ENCODE assay signal across 1 cellular context in genomic region chr2:26724004-26724750, GRCh38.
A peak's percentile ranks its signal among the peaks of the same experiment; 100 is the strongest.
TF ChIP-seq lines count a peak whose summit lies in the region.

No MANE protein-coding gene starts in this region.

TF ChIP-seq in HepG2, 621 proteins besides CTCF, POLR2A, EP300 and RAD21 (continued from another document):
- TF ChIP-seq KDM2A (CRISPR knock-in tag; IDR thresholded peaks at IDR 0.05; ENCODE audit: borderline replicate concordance, low read depth) (0 out of 2 replicates have a peak, but pooled peaks have one; percentile 36), YEATS4 (CRISPR knock-in tag; IDR thresholded peaks at IDR 0.05; ENCODE audit: borderline replicate concordance) (no peak), ZSCAN29 (CRISPR knock-in tag; conservative IDR thresholded peaks at IDR 0.05) (no peak), MAFK (conservative IDR thresholded peaks at IDR 0.05 in 1 of 2, IDR thresholded peaks at IDR 0.05 in 1 of 2; ENCODE audit: low read length in 2 of 2) (peak; percentile 64 to 65), ZNF12 (CRISPR knock-in tag; IDR thresholded peaks at IDR 0.05) (no peak), ZNF609 (CRISPR knock-in tag; IDR thresholded peaks at IDR 0.05; ENCODE audit: borderline replicate concordance) (no peak), THAP9 (CRISPR knock-in tag; IDR thresholded peaks at IDR 0.05; ENCODE audit: borderline replicate concordance) (no peak), ZNF644 (CRISPR knock-in tag; IDR thresholded peaks at IDR 0.05; ENCODE audit: low read depth) (0 out of 2 replicates have a peak, but pooled peaks have one; percentile 54), ZXDC (CRISPR knock-in tag; IDR thresholded peaks at IDR 0.05) (no peak), ZNF432 (CRISPR knock-in tag; IDR thresholded peaks at IDR 0.05; ENCODE audit: borderline replicate concordance) (no peak), NR2C2 (CRISPR knock-in tag; IDR thresholded peaks at IDR 0.05; ENCODE audit: borderline replicate concordance) (no peak), TP53 (CRISPR knock-in tag; conservative IDR thresholded peaks at IDR 0.05) (no peak), HMGXB4 (CRISPR knock-in tag; IDR thresholded peaks at IDR 0.05; ENCODE audit: borderline replicate concordance in 1 of 2, low read depth in 1 of 2) (no peak), ATM (IDR thresholded peaks at IDR 0.05; ENCODE audit: borderline replicate concordance) (no peak), ZNF691 (CRISPR knock-in tag; IDR thresholded peaks at IDR 0.05; ENCODE audit: borderline replicate concordance, low read depth) (no peak), MTF2 (CRISPR knock-in tag; IDR thresholded peaks at IDR 0.05; ENCODE audit: borderline replicate concordance) (no peak), EEA1 (CRISPR knock-in tag; IDR thresholded peaks at IDR 0.05; ENCODE audit: borderline replicate concordance) (no peak), SOX5 (CRISPR knock-in tag; IDR thresholded peaks at IDR 0.05; ENCODE audit: borderline replicate concordance) (0 out of 2 replicates have a peak, but pooled peaks have one; percentile 23), PBX2 (CRISPR knock-in tag; IDR thresholded peaks at IDR 0.05) (no peak), SPEN (CRISPR knock-in tag; IDR thresholded peaks at IDR 0.05; ENCODE audit: low read depth) (0 out of 2 replicates have a peak, but pooled peaks have one; percentile 32), PBX3 (CRISPR knock-in tag; IDR thresholded peaks at IDR 0.05; ENCODE audit: borderline replicate concordance) (no peak)
TF ChIP-seq in HepG2: peak in this region for 19.
